17 cellular contexts compared by ENCODE assay signal in genomic region chr13:48184260-48184659, GRCh38. TPM values are rescaled to one million over a fixed set of nuclear protein-coding genes. Genes with fewer than 3 reads are reported as not detected.
A peak's percentile ranks its signal among the peaks of the same experiment; 100 is the strongest.
DNase-seq lines count a peak whose midpoint lies in the region; ATAC-seq and FAIRE-seq lines count a peak whose summit lies in the region.
"Had no signal": no experiment of that assay in that cellular context is flagged by ENCODE, and none has a peak within 500 bp of the region (broad histone marks: within the 10 kb centered on the region; RNA-seq: fewer than 3 reads in every experiment).

No MANE protein-coding gene starts in this region.

- H3K27me3 Mint-ChIP-seq in activated CD4-positive, alpha-beta T cell treated with anti-CD3 and anti-CD28 coated beads for 36 hours, result no peaks in the 10 kb centered on the region
- peaks cover 7% of the 10 kb centered on the region for H3K27me3 Mint-ChIP-seq in activated CD4-positive, alpha-beta T cell treated with anti-CD3 and anti-CD28 coated beads, Interleukin-2, amount 10 ng/mL, durations not matched to agents 24 days and 14 days
- no peaks in the 10 kb centered on the region for H3K27me3 Mint-ChIP-seq in activated naive CD8-positive, alpha-beta T cell treated with anti-CD3 and anti-CD28 coated beads for 36 hours
- H3K27me3 Mint-ChIP-seq: dendritic cell treated with granulocyte-macrophage colony-stimulating factor and Interleukin-4, amounts not matched to agents 40 ng/mL and 50 ng/mL, for 4 days had no signal

- CTCF ChIA-PET in activated CD4-positive, alpha-beta T cell treated with anti-CD3 and anti-CD28 coated beads for 36 hours (lab: Charles Lee), result interaction anchor here (0.9 to 1.4 kb wide), 3 partner anchors 28 to 396 kb away, joined by 3 to 4 read pairs (median 4); no protein-coding TSS in a partner anchor

- H3K27ac Mint-ChIP-seq in activated CD4-positive, alpha-beta T cell treated with anti-CD3 and anti-CD28 coated beads for 36 hours, result peak overlapping the region; percentile 9
- no peak overlapping the region for H3K27ac Mint-ChIP-seq in activated CD4-positive, alpha-beta T cell treated with anti-CD3 and anti-CD28 coated beads, Interleukin-2, amount 10 ng/mL, durations not matched to agents 24 days and 14 days
- peak overlapping the region; percentile 82 for H3K27ac Mint-ChIP-seq in activated naive CD8-positive, alpha-beta T cell treated with anti-CD3 and anti-CD28 coated beads for 36 hours
- H3K27ac Mint-ChIP-seq: dendritic cell treated with granulocyte-macrophage colony-stimulating factor and Interleukin-4, amounts not matched to agents 40 ng/mL and 50 ng/mL, for 4 days; mesothelial cell of epicardium had no signal

- H3K4me1 Mint-ChIP-seq in activated CD4-positive, alpha-beta T cell treated with anti-CD3 and anti-CD28 coated beads for 36 hours, result peaks cover 59% of the 10 kb centered on the region
- peaks cover 28% of the 10 kb centered on the region for H3K4me1 Mint-ChIP-seq in activated CD4-positive, alpha-beta T cell treated with anti-CD3 and anti-CD28 coated beads, Interleukin-2, amount 10 ng/mL, durations not matched to agents 24 days and 14 days
- peaks cover 55% of the 10 kb centered on the region for H3K4me1 Mint-ChIP-seq in activated naive CD8-positive, alpha-beta T cell treated with anti-CD3 and anti-CD28 coated beads for 36 hours

- intact Hi-C loops in activated CD4-positive, alpha-beta T cell treated with anti-CD3 and anti-CD28 coated beads for 36 hours (cut with DNase I, micrococcal nuclease), result loop anchor here in 1 of 2 experiments (2.0 kb wide), 1 partner anchor 49 kb away; the partner anchor contains the start of gene ITM2B
- intact Hi-C loops in activated CD4-positive, alpha-beta T cell treated with anti-CD3 and anti-CD28 coated beads, Interleukin-2, amount 10 ng/mL, durations not matched to agents 24 days and 14 days (cut with micrococcal nuclease), result no loop called here

- H3K9me3 Mint-ChIP-seq in activated CD4-positive, alpha-beta T cell treated with anti-CD3 and anti-CD28 coated beads for 36 hours (ENCODE audit: low read depth), result no peaks in the 10 kb centered on the region
- H3K9me3 Mint-ChIP-seq in activated CD4-positive, alpha-beta T cell treated with anti-CD3 and anti-CD28 coated beads, Interleukin-2, amount 10 ng/mL, durations not matched to agents 24 days and 14 days, result no peaks in the 10 kb centered on the region
- H3K9me3 Mint-ChIP-seq in activated naive CD8-positive, alpha-beta T cell treated with anti-CD3 and anti-CD28 coated beads for 36 hours, result no peaks in the 10 kb centered on the region
- H3K9me3 Mint-ChIP-seq: dendritic cell treated with granulocyte-macrophage colony-stimulating factor and Interleukin-4, amounts not matched to agents 40 ng/mL and 50 ng/mL, for 4 days; mesothelial cell of epicardium had no signal

- ATAC-seq in activated CD4-positive, alpha-beta T cell treated with anti-CD3 and anti-CD28 coated beads for 36 hours, result no peak
- ATAC-seq in HG02610 (IDR thresholded peaks at IDR 0.05; ENCODE audit: unreplicated experiment), result peak; percentile 60
- peak; percentile 60 for ATAC-seq in stimulated activated naive CD8-positive, alpha-beta T cell treated with anti-CD3 and anti-CD28 coated beads, Interleukin-15, Interleukin-2, amounts not matched to agents 100 U/mL and 50 U/mL, for 24 hours
- ATAC-seq: A549, Right ventricle myocardium inferior, upper lobe of right lung had no signal

- no peak for FAIRE-seq in frontal cortex (lab: Jason Lieb, UNC)
- FAIRE-seq: A549 had no signal

- DNase-seq in activated CD4-positive, alpha-beta T cell treated with anti-CD3 and anti-CD28 coated beads for 36 hours, result no peak
- no peak for DNase-seq in activated CD4-positive, alpha-beta T cell treated with anti-CD3 and anti-CD28 coated beads, Interleukin-2, amount 10 ng/mL, durations not matched to agents 24 days and 14 days
- peak; percentile 19 for DNase-seq in activated naive CD8-positive, alpha-beta T cell treated with anti-CD3 and anti-CD28 coated beads for 36 hours
- peak; percentile 17 for DNase-seq in stimulated activated naive CD8-positive, alpha-beta T cell treated with anti-CD3 and anti-CD28 coated beads, Interleukin-15, Interleukin-2, amounts not matched to agents 100 U/mL and 50 U/mL, for 24 hours
- DNase-seq in frontal cortex (ENCODE audit: low spot score in 2 of 2) (no peak), COLO668 (lab: John Stamatoyannopoulos, UW; ENCODE audit: unreplicated experiment) (no peak), inferior parietal cortex (ENCODE audit: extremely low spot score) (no peak)
- DNase-seq: NCI-H1436 treated with DMSO at 0.1 percent for 48 hours; NCI-H774; posterior cingulate gyrus; stimulated activated CD4-positive, alpha-beta T cell treated with anti-CD3 and anti-CD28 coated beads, Interleukin-15, amount 100 ng/mL, for 24 hours; upper lobe of right lung had no signal

- POLR2A ChIA-PET in activated CD4-positive, alpha-beta T cell treated with anti-CD3 and anti-CD28 coated beads for 36 hours (lab: Charles Lee), result no interaction called here

- no peak overlapping the region for H3K4me3 Mint-ChIP-seq in activated CD4-positive, alpha-beta T cell treated with anti-CD3 and anti-CD28 coated beads for 36 hours
- no peak overlapping the region for H3K4me3 Mint-ChIP-seq in activated CD4-positive, alpha-beta T cell treated with anti-CD3 and anti-CD28 coated beads, Interleukin-2, amount 10 ng/mL, durations not matched to agents 24 days and 14 days
- H3K4me3 Mint-ChIP-seq in activated naive CD8-positive, alpha-beta T cell treated with anti-CD3 and anti-CD28 coated beads for 36 hours, result peak overlapping the region; percentile 32
- H3K4me3 Mint-ChIP-seq: dendritic cell treated with granulocyte-macrophage colony-stimulating factor and Interleukin-4, amounts not matched to agents 40 ng/mL and 50 ng/mL, for 4 days; mesothelial cell of epicardium had no signal

- no peaks in the 10 kb centered on the region for H3K36me3 Mint-ChIP-seq in activated CD4-positive, alpha-beta T cell treated with anti-CD3 and anti-CD28 coated beads for 36 hours (ENCODE audit: low read depth)
- no peaks in the 10 kb centered on the region for H3K36me3 Mint-ChIP-seq in activated CD4-positive, alpha-beta T cell treated with anti-CD3 and anti-CD28 coated beads, Interleukin-2, amount 10 ng/mL, durations not matched to agents 24 days and 14 days (ENCODE audit: low read depth)
- H3K36me3 Mint-ChIP-seq in activated naive CD8-positive, alpha-beta T cell treated with anti-CD3 and anti-CD28 coated beads for 36 hours, result no peaks in the 10 kb centered on the region
- H3K36me3 Mint-ChIP-seq: mesothelial cell of epicardium had no signal

RNA-seq across cellular contexts. Expression of gene ITM2B, which starts 48.7 kb away (rescaled TPM):
- 10 to 100 TPM; 67.0 to 96.5 TPM for total RNA-seq in activated CD4-positive, alpha-beta T cell treated with anti-CD3 and anti-CD28 coated beads for 36 hours
- 51.7 and 53.1 TPM in 2 replicates for total RNA-seq in activated CD4-positive, alpha-beta T cell treated with anti-CD3 and anti-CD28 coated beads, Interleukin-2, amount 10 ng/mL, durations not matched to agents 24 days and 14 days
- total RNA-seq in activated naive CD8-positive, alpha-beta T cell treated with anti-CD3 and anti-CD28 coated beads for 36 hours, result 10 to 100 TPM; 90.7 to 95.9 TPM
- 99.5 TPM for total RNA-seq in frontal cortex

Comparison
In these comparisons a context has a peak if more than half of its experiments do, and no peak if none do; other contexts are left out.
1. DNase-seq: peak in activated naive CD8-positive, alpha-beta T cell treated with anti-CD3 and anti-CD28 coated beads for 36 hours (single experiment) and stimulated activated naive CD8-positive, alpha-beta T cell treated with anti-CD3 and anti-CD28 coated beads, Interleukin-15, Interleukin-2, amounts not matched to agents 100 U/mL and 50 U/mL, for 24 hours (single experiment); none in activated CD4-positive, alpha-beta T cell treated with anti-CD3 and anti-CD28 coated beads for 36 hours (single experiment), activated CD4-positive, alpha-beta T cell treated with anti-CD3 and anti-CD28 coated beads, Interleukin-2, amount 10 ng/mL, durations not matched to agents 24 days and 14 days (single experiment), frontal cortex (0 of 2), COLO668 (single experiment) and inferior parietal cortex (single experiment).